Comparison of ENCODE assay signal across 27 cellular contexts in genomic region chr1:32592953-32593352, GRCh38. TPM values are rescaled to one million over a fixed set of nuclear protein-coding genes. Genes with fewer than 3 reads are reported as not detected.
DNase-seq lines count a peak whose midpoint lies in the region; ATAC-seq and TF ChIP-seq lines count a peak whose summit lies in the region.
"Had no signal": no experiment of that assay in that cellular context is flagged by ENCODE, and none has a peak within 500 bp of the region (broad histone marks: within the 10 kb centered on the region; RNA-seq: fewer than 3 reads in every experiment).

No MANE protein-coding gene starts in this region.

- no peaks in the 10 kb centered on the region for H3K36me3 Mint-ChIP-seq in activated T-cell treated with anti-CD3 and anti-CD28 coated beads, Interleukin-2, amount 50 U/mL, for 72 hours (ENCODE audit: insufficient read depth in 2 of 2)
- H3K36me3 Mint-ChIP-seq: activated naive CD8-positive, alpha-beta T cell treated with anti-CD3 and anti-CD28 coated beads, Interleukin-2, amount 10 ng/mL, durations not matched to agents 7 days and 5 days; CD14-positive monocyte had no signal

- H3K4me3 ChIP-seq in fibroblast of mammary gland (ENCODE audit: control insufficient read depth, low read depth, low read length) (no peak overlapping the region), left lung (no peak overlapping the region)
- H3K4me3 ChIP-seq: body of pancreas, dorsolateral prefrontal cortex, esophagus muscularis mucosa, hepatocyte, SJCRH30, tibial nerve had no signal

- no peaks in the 10 kb centered on the region for H3K27me3 Mint-ChIP-seq in activated T-cell treated with anti-CD3 and anti-CD28 coated beads, Interleukin-2, amount 50 U/mL, for 72 hours (ENCODE audit: low read depth)
- H3K27me3 Mint-ChIP-seq: activated T-cell treated with anti-CD3 and anti-CD28 coated beads, Interleukin-2, amount 50 U/mL, for 24 hours had no signal

- intact Hi-C loops in left lung (cut with DNase I) = no loop called here

- ATAC-seq in left lung (no peak), GM19328 (IDR thresholded peaks at IDR 0.05; ENCODE audit: unreplicated experiment) (no peak)
- no peak for ATAC-seq in activated T-cell treated with anti-CD3 and anti-CD28 coated beads, Interleukin-2, amount 50 U/mL, for 72 hours (replicated peaks in 1 of 2)
- ATAC-seq: body of pancreas had no signal

- H3K27ac ChIP-seq in left lung = no peak overlapping the region
- H3K27ac ChIP-seq: body of pancreas, dorsolateral prefrontal cortex, esophagus muscularis mucosa, hepatocyte, HL-60, SJCRH30, tibial nerve had no signal

- no peaks in the 10 kb centered on the region for H3K9me3 Mint-ChIP-seq in activated T-cell treated with anti-CD3 and anti-CD28 coated beads, Interleukin-2, amount 50 U/mL, for 72 hours
- H3K9me3 Mint-ChIP-seq: activated naive CD8-positive, alpha-beta T cell treated with anti-CD3 and anti-CD28 coated beads, Interleukin-2, amount 10 ng/mL, durations not matched to agents 7 days and 5 days; activated T-cell treated with anti-CD3 and anti-CD28 coated beads, Interleukin-2, amount 50 U/mL, for 24 hours; CD14-positive monocyte; nephron progenitor cell had no signal

- H3K36me3 ChIP-seq in left lung = peaks cover 0 to 25% of the 10 kb centered on the region in 2 donors

- H3K27ac Mint-ChIP-seq in activated T-cell treated with anti-CD3 and anti-CD28 coated beads, Interleukin-2, amount 50 U/mL, for 72 hours = no peak overlapping the region
- H3K27ac Mint-ChIP-seq: activated naive CD8-positive, alpha-beta T cell treated with anti-CD3 and anti-CD28 coated beads, Interleukin-2, amount 10 ng/mL, durations not matched to agents 7 days and 5 days; activated T-cell treated with anti-CD3 and anti-CD28 coated beads, Interleukin-2, amount 50 U/mL, for 24 hours; CD14-positive monocyte; nephron progenitor cell had no signal

- DNase-seq in GM04504 (ENCODE audit: low read depth) (peak; percentile 5), RPMI7951 (ENCODE audit: low read depth) (peak; percentile 2), fibroblast of mammary gland (ENCODE audit: low read depth) (peak; percentile 28), left lung (no peak), OCI-M1 (lab: John Stamatoyannopoulos, UW) (no peak)
- no peak for DNase-seq in activated T-cell treated with anti-CD3 and anti-CD28 coated beads, Interleukin-2, amount 50 U/mL, for 72 hours
- DNase-seq: activated CD4-positive, alpha-beta T cell treated with anti-CD3 and anti-CD28 coated beads for 48 hours; activated gamma-delta T cell treated with Interleukin-2 at 50 U/mL for 16 hours; activated naive CD8-positive, alpha-beta T cell treated with anti-CD3 and anti-CD28 coated beads, Interleukin-2, amount 10 ng/mL, durations not matched to agents 7 days and 5 days; activated T-cell treated with anti-CD3 and anti-CD28 coated beads, Interleukin-2, amount 50 U/mL, for 24 hours; body of pancreas; Caco-2; dorsolateral prefrontal cortex; GF-D8; NCI-H146; nephron progenitor cell; RPMI8226; SJCRH30; stimulated activated CD4-positive, alpha-beta T cell treated with anti-CD3 and anti-CD28 coated beads, Interleukin-15, amount 100 ng/mL, for 24 hours; stimulated activated CD4-positive, alpha-beta T cell treated with anti-CD3 and anti-CD28 coated beads, Interleukin-4, amount 100 ng/mL, for 4 hours; T1000 had no signal

- no peaks in the 10 kb centered on the region for H3K9me3 ChIP-seq in left lung
- H3K9me3 ChIP-seq: body of pancreas, Caco-2, esophagus muscularis mucosa, SJCRH30, tibial nerve had no signal

- no peaks in the 10 kb centered on the region for H3K27me3 ChIP-seq in left lung
- H3K27me3 ChIP-seq: body of pancreas, dorsolateral prefrontal cortex, esophagus muscularis mucosa, hepatocyte, SJCRH30, tibial nerve had no signal

- H3K4me1 Mint-ChIP-seq in activated T-cell treated with anti-CD3 and anti-CD28 coated beads, Interleukin-2, amount 50 U/mL, for 72 hours (ENCODE audit: low read depth) = no peaks in the 10 kb centered on the region
- H3K4me1 Mint-ChIP-seq: activated naive CD8-positive, alpha-beta T cell treated with anti-CD3 and anti-CD28 coated beads, Interleukin-2, amount 10 ng/mL, durations not matched to agents 7 days and 5 days; nephron progenitor cell had no signal

- no peak overlapping the region for H3K4me3 Mint-ChIP-seq in activated T-cell treated with anti-CD3 and anti-CD28 coated beads, Interleukin-2, amount 50 U/mL, for 72 hours
- H3K4me3 Mint-ChIP-seq: activated naive CD8-positive, alpha-beta T cell treated with anti-CD3 and anti-CD28 coated beads, Interleukin-2, amount 10 ng/mL, durations not matched to agents 7 days and 5 days; activated T-cell treated with anti-CD3 and anti-CD28 coated beads, Interleukin-2, amount 50 U/mL, for 24 hours; CD14-positive monocyte; nephron progenitor cell had no signal

- H3K4me1 ChIP-seq in left lung = peaks cover 0 to 3% of the 10 kb centered on the region in 2 donors
- H3K4me1 ChIP-seq: body of pancreas, Caco-2, esophagus muscularis mucosa, SJCRH30, tibial nerve had no signal

- no peak for TF ChIP-seq CTCF in fibroblast of mammary gland (conservative IDR thresholded peaks at IDR 0.05; ENCODE audit: control insufficient read depth, insufficient read depth, low read depth, low read length)
- no peak for TF ChIP-seq CTCF in left lung (IDR thresholded peaks at IDR 0.05)

RNA-seq across cellular contexts. Expression of gene ZBTB8A, which starts 53.7 kb away (rescaled TPM):
- total RNA-seq in RPMI7951 (2014; rRNA removed; shearing (Covaris generic)) = 5.5 and 6.7 TPM in 2 replicates
- total RNA-seq in left lung = 1 to 10 TPM; 8.6 to 9.8 TPM
- total RNA-seq in activated T-cell treated with anti-CD3 and anti-CD28 coated beads, Interleukin-2, amount 50 U/mL, for 72 hours = 1 to 10 TPM in 1 of 2 donors, under 1 TPM in 1; 0.56 to 1.8 TPM

RNA-seq across cellular contexts. Expression of gene ZBTB8OS, which starts 57.4 kb away (rescaled TPM):
- total RNA-seq in RPMI7951 (2014; rRNA removed; shearing (Covaris generic)) = 62.4 and 83.5 TPM in 2 replicates
- total RNA-seq in left lung = 10 to 100 TPM; 41.4 to 45.0 TPM
- 10 to 100 TPM; 61.2 to 77.4 TPM for total RNA-seq in activated T-cell treated with anti-CD3 and anti-CD28 coated beads, Interleukin-2, amount 50 U/mL, for 72 hours

RNA-seq across cellular contexts. Expression of gene RBBP4, which starts 58.1 kb away (rescaled TPM):
- total RNA-seq in RPMI7951 (2014; rRNA removed; shearing (Covaris generic)) = 83.0 and 90.5 TPM in 2 replicates
- 100 to 1,000 TPM; 166 to 176 TPM for total RNA-seq in left lung
- 100 to 1,000 TPM; 252 to 274 TPM for total RNA-seq in activated T-cell treated with anti-CD3 and anti-CD28 coated beads, Interleukin-2, amount 50 U/mL, for 72 hours

Comparison
In these comparisons a context has a peak if more than half of its experiments do, and no peak if none do; other contexts are left out.
1. DNase-seq: peak in GM04504 (single experiment), RPMI7951 (single experiment) and fibroblast of mammary gland (single experiment); none in left lung (0 of 2), OCI-M1 (single experiment) and activated T-cell treated with anti-CD3 and anti-CD28 coated beads, Interleukin-2, amount 50 U/mL, for 72 hours (0 of 2).